Comparison of ENCODE assay signal across 35 cellular contexts in genomic region chr3:22730701-22731100, GRCh38.
"Had no signal": no experiment of that assay in that cellular context is flagged by ENCODE, and none has a peak within 500 bp of the region (broad histone marks: within the 10 kb centered on the region; RNA-seq: fewer than 3 reads in every experiment).

No MANE protein-coding gene starts in this region.

- H3K9me3 ChIP-seq: ascending aorta had no signal

- H3K9me3 Mint-ChIP-seq: activated B cell treated with CpG ODN at 0.5 μM for 24 hours; activated CD4-positive, alpha-beta T cell treated with anti-CD3 and anti-CD28 coated beads, Interleukin-2, amount 10 ng/mL, durations not matched to agents 24 days and 14 days; activated CD8-positive, alpha-beta T cell treated with anti-CD3 and anti-CD28 coated beads for 36 hours; activated naive CD4-positive, alpha-beta T cell treated with anti-CD3 and anti-CD28 coated beads for 36 hours; activated naive CD4-positive, alpha-beta T cell treated with anti-CD3 and anti-CD28 coated beads, Interleukin-2, amount 50 U/mL, for 72 hours; activated naive CD8-positive, alpha-beta T cell treated with anti-CD3 and anti-CD28 coated beads, Interleukin-2, amount 10 ng/mL, durations not matched to agents 7 days and 5 days; activated naive CD8-positive, alpha-beta T cell treated with anti-CD3 and anti-CD28 coated beads, Interleukin-2, amount 50 U/mL, for 24 hours; activated T-helper 1 cell treated with anti-CD3 and anti-CD28 coated beads, Interleukin-12 subunit alpha, Interleukin-12 subunit beta, Interleukin-2, Interleukin-4 antibody, amounts not matched to agents 30 ng/mL and 10 ng/mL and 1 ng/mL, durations not matched to agents 14 hours and 24 hours and 36 hours; brain; T-helper 1 cell treated with Interleukin-12 subunit alpha and Interleukin-12 subunit beta and Interleukin-4 antibody, amounts not matched to agents 30 μg/mL and 1 μg/mL, for 36 hours; T-helper 2 cell treated with Interferon-gamma antibody and Interleukin-4, amounts not matched to agents 5 μg/mL and 100 μg/mL, for 36 hours had no signal

- DNase-seq: activated B cell treated with CpG ODN at 0.5 μM for 24 hours; activated CD4-positive, alpha-beta memory T cell treated with anti-CD3 and anti-CD28 coated beads for 36 hours; activated CD4-positive, alpha-beta T cell treated with anti-CD3 and anti-CD28 coated beads for 4 hours; activated CD4-positive, alpha-beta T cell treated with anti-CD3 and anti-CD28 coated beads, Interleukin-2, amount 10 ng/mL, durations not matched to agents 24 days and 14 days; activated CD4-positive, alpha-beta T cell treated with anti-CD3 and anti-CD28 coated beads, Interleukin-2, amount 50 U/mL, for 1 hour; activated CD4-positive, alpha-beta T cell treated with anti-CD3 and anti-CD28 coated beads, Interleukin-2, amount 50 U/mL, for 4 hours; activated CD4-positive, CD25-positive, alpha-beta regulatory T cell treated with anti-CD3 and anti-CD28 coated beads, Interleukin-2, amount 50 U/mL, for 72 hours; activated CD8-positive, alpha-beta memory T cell treated with anti-CD3 and anti-CD28 coated beads, Interleukin-2, amount 50 U/mL, for 4 hours; activated CD8-positive, alpha-beta T cell treated with anti-CD3 and anti-CD28 coated beads for 36 hours; activated effector memory CD4-positive, alpha-beta T cell treated with anti-CD3 and anti-CD28 coated beads, Interleukin-2, amount 50 U/mL, for 16 hours; activated gamma-delta T cell treated with Interleukin-2 at 50 U/mL for 16 hours; activated naive CD4-positive, alpha-beta T cell; activated naive CD4-positive, alpha-beta T cell treated with anti-CD3 and anti-CD28 coated beads for 36 hours; activated naive CD4-positive, alpha-beta T cell treated with anti-CD3 and anti-CD28 coated beads, Interleukin-2, amount 50 U/mL, for 16 hours; activated naive CD8-positive, alpha-beta T cell treated with anti-CD3 and anti-CD28 coated beads, Interleukin-2, amount 10 ng/mL, durations not matched to agents 7 days and 5 days; activated naive CD8-positive, alpha-beta T cell treated with anti-CD3 and anti-CD28 coated beads, Interleukin-2, amount 50 U/mL, for 24 hours; activated T-cell treated with anti-CD3 and anti-CD28 coated beads for 4 hours; activated T-cell treated with anti-CD3 and anti-CD28 coated beads, Interleukin-2, amount 50 U/mL, for 1 hour; activated T-cell treated with anti-CD3 and anti-CD28 coated beads, Interleukin-2, amount 50 U/mL, for 4 hours; activated T-cell treated with anti-CD3 and anti-CD28 coated beads, Interleukin-2, amount 50 U/mL, for 72 hours; amygdala; anterior cingulate cortex; central memory CD4-positive, alpha-beta T cell; T-helper 1 cell; T-helper 2 cell; T-helper 9 cell had no signal

- H3K4me1 ChIP-seq: ascending aorta had no signal

- H3K36me3 ChIP-seq: ascending aorta had no signal

- H3K27ac ChIP-seq: ascending aorta, VCaP had no signal

- FAIRE-seq: TTC549 had no signal

- H3K27me3 Mint-ChIP-seq: activated CD4-positive, alpha-beta memory T cell treated with anti-CD3 and anti-CD28 coated beads for 36 hours; activated CD4-positive, alpha-beta T cell treated with anti-CD3 and anti-CD28 coated beads, Interleukin-2, amount 10 ng/mL, durations not matched to agents 24 days and 14 days; activated CD8-positive, alpha-beta T cell treated with anti-CD3 and anti-CD28 coated beads for 36 hours; activated naive CD8-positive, alpha-beta T cell treated with anti-CD3 and anti-CD28 coated beads, Interleukin-2, amount 10 ng/mL, durations not matched to agents 7 days and 5 days; activated naive CD8-positive, alpha-beta T cell treated with anti-CD3 and anti-CD28 coated beads, Interleukin-2, amount 50 U/mL, for 24 hours; activated T-helper 17 cell treated with anti-CD3 and anti-CD28 coated beads, Interleukin-2, amount 50 U/mL, for 72 hours had no signal

- H3K27ac Mint-ChIP-seq: activated B cell treated with CpG ODN at 0.5 μM for 24 hours; activated CD4-positive, alpha-beta memory T cell treated with anti-CD3 and anti-CD28 coated beads for 36 hours; activated CD4-positive, alpha-beta T cell treated with anti-CD3 and anti-CD28 coated beads, Interleukin-2, amount 10 ng/mL, durations not matched to agents 24 days and 14 days; activated CD8-positive, alpha-beta T cell treated with anti-CD3 and anti-CD28 coated beads for 36 hours; activated naive CD4-positive, alpha-beta T cell treated with anti-CD3 and anti-CD28 coated beads for 36 hours; activated naive CD4-positive, alpha-beta T cell treated with anti-CD3 and anti-CD28 coated beads, Interleukin-2, amount 50 U/mL, for 72 hours; activated naive CD8-positive, alpha-beta T cell treated with anti-CD3 and anti-CD28 coated beads, Interleukin-2, amount 10 ng/mL, durations not matched to agents 7 days and 5 days; activated naive CD8-positive, alpha-beta T cell treated with anti-CD3 and anti-CD28 coated beads, Interleukin-2, amount 50 U/mL, for 24 hours; activated T-cell treated with anti-CD3 and anti-CD28 coated beads, Interleukin-2, amount 50 U/mL, for 72 hours; activated T-helper 1 cell treated with anti-CD3 and anti-CD28 coated beads, Interleukin-12 subunit alpha, Interleukin-12 subunit beta, Interleukin-2, Interleukin-4 antibody, amounts not matched to agents 30 ng/mL and 10 ng/mL and 1 ng/mL, durations not matched to agents 14 hours and 24 hours and 36 hours; activated T-helper 17 cell treated with anti-CD3 and anti-CD28 coated beads, Interleukin-2, amount 50 U/mL, for 72 hours; brain; T-helper 1 cell treated with Interleukin-12 subunit alpha and Interleukin-12 subunit beta and Interleukin-4 antibody, amounts not matched to agents 30 μg/mL and 1 μg/mL, for 36 hours; T-helper 2 cell treated with Interferon-gamma antibody and Interleukin-4, amounts not matched to agents 5 μg/mL and 100 μg/mL, for 36 hours had no signal

- H3K27me3 ChIP-seq: ascending aorta had no signal

- H3K36me3 Mint-ChIP-seq: activated CD4-positive, alpha-beta memory T cell treated with anti-CD3 and anti-CD28 coated beads for 36 hours; activated naive CD4-positive, alpha-beta T cell treated with anti-CD3 and anti-CD28 coated beads, Interleukin-2, amount 50 U/mL, for 72 hours; activated naive CD8-positive, alpha-beta T cell treated with anti-CD3 and anti-CD28 coated beads, Interleukin-2, amount 10 ng/mL, durations not matched to agents 7 days and 5 days; brain had no signal

- H3K4me1 Mint-ChIP-seq: activated B cell treated with CpG ODN at 0.5 μM for 24 hours; activated CD4-positive, alpha-beta T cell treated with anti-CD3 and anti-CD28 coated beads, Interleukin-2, amount 10 ng/mL, durations not matched to agents 24 days and 14 days; activated naive CD8-positive, alpha-beta T cell treated with anti-CD3 and anti-CD28 coated beads, Interleukin-2, amount 10 ng/mL, durations not matched to agents 7 days and 5 days; activated naive CD8-positive, alpha-beta T cell treated with anti-CD3 and anti-CD28 coated beads, Interleukin-2, amount 50 U/mL, for 24 hours; activated T-helper 17 cell treated with anti-CD3 and anti-CD28 coated beads, Interleukin-2, amount 50 U/mL, for 72 hours; brain had no signal

- H3K4me3 ChIP-seq: ascending aorta had no signal

- H3K4me3 Mint-ChIP-seq: activated B cell treated with CpG ODN at 0.5 μM for 24 hours; activated CD4-positive, alpha-beta memory T cell treated with anti-CD3 and anti-CD28 coated beads for 36 hours; activated CD4-positive, alpha-beta T cell treated with anti-CD3 and anti-CD28 coated beads, Interleukin-2, amount 10 ng/mL, durations not matched to agents 24 days and 14 days; activated CD8-positive, alpha-beta T cell treated with anti-CD3 and anti-CD28 coated beads for 36 hours; activated naive CD4-positive, alpha-beta T cell treated with anti-CD3 and anti-CD28 coated beads for 36 hours; activated naive CD8-positive, alpha-beta T cell treated with anti-CD3 and anti-CD28 coated beads, Interleukin-2, amount 10 ng/mL, durations not matched to agents 7 days and 5 days; activated naive CD8-positive, alpha-beta T cell treated with anti-CD3 and anti-CD28 coated beads, Interleukin-2, amount 50 U/mL, for 24 hours; activated T-cell treated with anti-CD3 and anti-CD28 coated beads, Interleukin-2, amount 50 U/mL, for 4 hours; activated T-cell treated with anti-CD3 and anti-CD28 coated beads, Interleukin-2, amount 50 U/mL, for 72 hours; activated T-helper 1 cell treated with anti-CD3 and anti-CD28 coated beads, Interleukin-12 subunit alpha, Interleukin-12 subunit beta, Interleukin-2, Interleukin-4 antibody, amounts not matched to agents 30 ng/mL and 10 ng/mL and 1 ng/mL, durations not matched to agents 14 hours and 24 hours and 36 hours; activated T-helper 17 cell treated with anti-CD3 and anti-CD28 coated beads, Interleukin-2, amount 50 U/mL, for 72 hours; brain; T-helper 1 cell treated with Interleukin-12 subunit alpha and Interleukin-12 subunit beta and Interleukin-4 antibody, amounts not matched to agents 30 μg/mL and 1 μg/mL, for 36 hours; T-helper 2 cell treated with Interferon-gamma antibody and Interleukin-4, amounts not matched to agents 5 μg/mL and 100 μg/mL, for 36 hours had no signal
